Comparison of ENCODE assay signal across 19 cellular contexts in the genomic region with DNA sequence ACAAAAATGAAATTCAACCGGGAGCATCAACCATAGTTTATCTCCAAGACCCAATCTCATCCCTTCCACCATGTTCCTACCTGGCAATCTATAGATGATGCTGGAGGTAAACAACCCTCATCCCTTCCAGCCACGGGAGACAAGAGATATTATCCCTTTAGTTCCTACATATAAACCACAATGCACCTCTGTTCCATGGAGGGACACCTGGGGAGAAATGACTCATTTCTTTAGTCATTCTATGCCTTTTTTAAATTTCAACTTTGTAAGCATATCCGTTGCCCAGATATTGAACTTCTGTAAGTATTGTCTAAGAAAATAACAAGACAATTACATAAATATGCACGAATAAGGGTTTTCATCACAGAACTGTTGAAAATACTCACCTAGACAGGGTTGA.
"Had no signal": no experiment of that assay in that cellular context is flagged by ENCODE, and none has a peak within 500 bp of the region (broad histone marks: within the 10 kb centered on the region; RNA-seq: fewer than 3 reads in every experiment).

No MANE protein-coding gene starts in this region.

- H3K9me3 ChIP-seq: SK-N-SH had no signal

- FAIRE-seq: HTR-8/SVneo had no signal

- H3K9me2 ChIP-seq: SK-N-SH had no signal

- H3K4me2 ChIP-seq: SK-N-SH had no signal

- DNase-seq: KBM-7, MM.1S, NCI-H1092 treated with DMSO at 0.1 percent for 48 hours, NCI-H146, NCI-H1694 treated with DMSO at 0.1 percent for 48 hours, NCI-H1930, NCI-H2081, NCI-H2107, NCI-H2227 treated with DMSO at 0.1 percent for 48 hours, NCI-H524, NCI-H526 treated with DMSO at 0.1 percent for 48 hours, NCI-H748 treated with DMSO at 0.1 percent for 48 hours, SHP77, SK-N-SH, SW 1271, T-cell had no signal

- ATAC-seq: Panc1, T-cell had no signal

- H3K27ac ChIP-seq: RWPE1 had no signal

- H3K9ac ChIP-seq: SK-N-SH had no signal
